10 cellular contexts compared by ENCODE assay signal in genomic region chr1:159171254-159171687, GRCh38. TPM values are rescaled to one million over a fixed set of nuclear protein-coding genes. Genes with fewer than 3 reads are reported as not detected.
DNase-seq lines count a peak whose midpoint lies in the region; ATAC-seq and TF ChIP-seq lines count a peak whose summit lies in the region.
"Had no signal": no experiment of that assay in that cellular context is flagged by ENCODE, and none has a peak within 500 bp of the region (broad histone marks: within the 10 kb centered on the region; RNA-seq: fewer than 3 reads in every experiment).

Gene CADM3 (plus strand): TSS chr1:159171615. CDS start chr1:159171766, 151 bp downstream.

- 4 to 20% methylated on average over 1 to 14 of the region's 29 CpGs for WGBS in tibial nerve, 2 donors

- H3K4me3 ChIP-seq in tibial nerve, result peak within 1 kb of the TSS; percentile 41 to 60 (median 52)

- peaks cover 0 to 36% of the 10 kb centered on the region in 2 donors for H3K27me3 ChIP-seq in tibial nerve

- no peak for ATAC-seq in activated CD8-positive, alpha-beta memory T cell treated with anti-CD3 and anti-CD28 coated beads, Interleukin-2, amount 10 ng/mL, durations not matched to agents 7 days and 5 days

- H3K27ac Mint-ChIP-seq in dendritic cell treated with granulocyte-macrophage colony-stimulating factor and Interleukin-4, amounts not matched to agents 40 ng/mL and 50 ng/mL, for 4 days, result peak within 1 kb of the TSS; percentile 37
- no peak within 1 kb of the TSS for H3K27ac Mint-ChIP-seq in activated CD8-positive, alpha-beta memory T cell treated with anti-CD3 and anti-CD28 coated beads, Interleukin-2, amount 10 ng/mL, durations not matched to agents 7 days and 5 days

- no peak for TF ChIP-seq POLR2A in tibial nerve (IDR thresholded peaks at IDR 0.05)

- peak; percentile 68 for DNase-seq in DMS53 (lab: John Stamatoyannopoulos, UW)
- no peak for DNase-seq in DMS53 treated with DMSO at 0.1 percent for 48 hours (lab: John Stamatoyannopoulos, UW; ENCODE audit: unreplicated experiment)
- peak; percentile 49 for DNase-seq in midbrain (lab: John Stamatoyannopoulos, UW)
- DNase-seq in tibial nerve (ENCODE audit: low spot score in 2 of 2), result peak in 1 of 2 donors; percentile 13
- DNase-seq in activated CD8-positive, alpha-beta memory T cell treated with anti-CD3 and anti-CD28 coated beads, Interleukin-2, amount 10 ng/mL, durations not matched to agents 7 days and 5 days, result no peak
- DNase-seq in activated CD4-positive, alpha-beta T cell treated with anti-CD3 and anti-CD28 coated beads, Interleukin-2, amount 50 U/mL, for 4 hours, result no peak
- no peak for DNase-seq in germinal center (ENCODE audit: low spot score)
- DNase-seq: 8988T, T-helper 1 cell had no signal

- intact Hi-C loops in dendritic cell treated with granulocyte-macrophage colony-stimulating factor and Interleukin-4, amounts not matched to agents 40 ng/mL and 50 ng/mL, for 4 days (cut with micrococcal nuclease), result no loop called here

- CTCF ChIA-PET in activated CD8-positive, alpha-beta memory T cell treated with anti-CD3 and anti-CD28 coated beads, Interleukin-2, amount 10 ng/mL, durations not matched to agents 7 days and 5 days (lab: Charles Lee), result no interaction called here

- peaks cover 68% of the 10 kb centered on the region for H3K27me3 Mint-ChIP-seq in dendritic cell treated with granulocyte-macrophage colony-stimulating factor and Interleukin-4, amounts not matched to agents 40 ng/mL and 50 ng/mL, for 4 days
- peaks cover 73% of the 10 kb centered on the region for H3K27me3 Mint-ChIP-seq in activated CD8-positive, alpha-beta memory T cell treated with anti-CD3 and anti-CD28 coated beads, Interleukin-2, amount 10 ng/mL, durations not matched to agents 7 days and 5 days

- H3K9me3 ChIP-seq in tibial nerve, result no peaks in the 10 kb centered on the region

- peaks cover 0 to 46% (median 6%) of the 10 kb centered on the region in 4 donors for H3K4me1 ChIP-seq in tibial nerve

- no peaks in the 10 kb centered on the region for H3K36me3 ChIP-seq in tibial nerve

- peaks cover 37% of the 10 kb centered on the region for H3K4me1 Mint-ChIP-seq in dendritic cell treated with granulocyte-macrophage colony-stimulating factor and Interleukin-4, amounts not matched to agents 40 ng/mL and 50 ng/mL, for 4 days (ENCODE audit: low read depth)
- peaks cover 1% of the 10 kb centered on the region for H3K4me1 Mint-ChIP-seq in activated CD8-positive, alpha-beta memory T cell treated with anti-CD3 and anti-CD28 coated beads, Interleukin-2, amount 10 ng/mL, durations not matched to agents 7 days and 5 days

- peak in 1 of 2 donors; percentile 43 for TF ChIP-seq EP300 in tibial nerve (IDR thresholded peaks at IDR 0.05)

- H3K4me3 Mint-ChIP-seq in dendritic cell treated with granulocyte-macrophage colony-stimulating factor and Interleukin-4, amounts not matched to agents 40 ng/mL and 50 ng/mL, for 4 days, result peak within 1 kb of the TSS; percentile 42
- H3K4me3 Mint-ChIP-seq in activated CD8-positive, alpha-beta memory T cell treated with anti-CD3 and anti-CD28 coated beads, Interleukin-2, amount 10 ng/mL, durations not matched to agents 7 days and 5 days, result no peak within 1 kb of the TSS

- peak within 1 kb of the TSS; percentile 30 to 86 (median 74) for H3K27ac ChIP-seq in tibial nerve

- no peaks in the 10 kb centered on the region for H3K9me3 Mint-ChIP-seq in dendritic cell treated with granulocyte-macrophage colony-stimulating factor and Interleukin-4, amounts not matched to agents 40 ng/mL and 50 ng/mL, for 4 days
- no peaks in the 10 kb centered on the region for H3K9me3 Mint-ChIP-seq in activated CD8-positive, alpha-beta memory T cell treated with anti-CD3 and anti-CD28 coated beads, Interleukin-2, amount 10 ng/mL, durations not matched to agents 7 days and 5 days (ENCODE audit: low read depth)

- H3K36me3 Mint-ChIP-seq in dendritic cell treated with granulocyte-macrophage colony-stimulating factor and Interleukin-4, amounts not matched to agents 40 ng/mL and 50 ng/mL, for 4 days (ENCODE audit: low read depth), result no peaks in the 10 kb centered on the region
- no peaks in the 10 kb centered on the region for H3K36me3 Mint-ChIP-seq in activated CD8-positive, alpha-beta memory T cell treated with anti-CD3 and anti-CD28 coated beads, Interleukin-2, amount 10 ng/mL, durations not matched to agents 7 days and 5 days

- no peak for TF ChIP-seq CTCF in tibial nerve (IDR thresholded peaks at IDR 0.05)

RNA-seq across cellular contexts. Expression of gene CADM3, which starts in this region (rescaled TPM):
- total RNA-seq in tibial nerve, result 10 to 100 TPM; 56.1 to 99.2 (median 85.9) TPM
- total RNA-seq in activated CD8-positive, alpha-beta memory T cell treated with anti-CD3 and anti-CD28 coated beads, Interleukin-2, amount 10 ng/mL, durations not matched to agents 7 days and 5 days, result not detected

Comparison
In these comparisons a context has a peak if more than half of its experiments do, and no peak if none do; other contexts are left out.
1. RNA of gene CADM3 (total RNA-seq): 56.1 to 99.2 TPM in tibial nerve; not detected in activated CD8-positive, alpha-beta memory T cell treated with anti-CD3 and anti-CD28 coated beads, Interleukin-2, amount 10 ng/mL, durations not matched to agents 7 days and 5 days; every median in the first group is over 10 times any median in the second.
2. DNase-seq: peak in DMS53 (single experiment) and midbrain (single experiment); none in DMS53 treated with DMSO at 0.1 percent for 48 hours (single experiment), activated CD8-positive, alpha-beta memory T cell treated with anti-CD3 and anti-CD28 coated beads, Interleukin-2, amount 10 ng/mL, durations not matched to agents 7 days and 5 days (single experiment), activated CD4-positive, alpha-beta T cell treated with anti-CD3 and anti-CD28 coated beads, Interleukin-2, amount 50 U/mL, for 4 hours (0 of 2) and germinal center (single experiment).